24 cellular contexts compared by ENCODE assay signal in the genomic region with DNA sequence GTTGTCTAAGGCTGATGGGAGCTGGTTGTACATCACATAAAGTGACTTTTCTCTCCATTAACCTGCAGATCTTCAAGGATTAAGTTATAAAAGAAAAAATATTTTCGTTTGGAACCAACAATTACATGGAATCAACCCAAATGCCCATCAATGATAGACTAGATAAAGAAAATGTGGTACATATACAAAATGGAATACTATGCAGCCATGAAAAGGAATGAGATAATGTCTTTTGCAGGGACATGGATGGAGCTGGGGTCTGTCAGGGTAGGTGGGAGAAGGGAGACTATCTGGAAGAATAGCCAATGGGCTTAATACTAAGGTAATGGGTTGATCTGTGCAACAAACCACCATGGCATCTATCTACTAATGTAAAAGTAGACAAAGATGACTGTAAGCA.
"Had no signal": no experiment of that assay in that cellular context is flagged by ENCODE, and none has a peak within 500 bp of the region (broad histone marks: within the 10 kb centered on the region; RNA-seq: fewer than 3 reads in every experiment).

No MANE protein-coding gene starts in this region.

- H3K4me3 Mint-ChIP-seq: mesothelial cell of epicardium, naive B cell had no signal

- H3K4me1 ChIP-seq: esophagus squamous epithelium, gastrocnemius medialis, heart right ventricle, left lung, lower lobe of right lung had no signal

- ATAC-seq: esophagus mucosa, gastrocnemius medialis, heart right ventricle, left cardiac atrium, left lung, left ventricle myocardium superior, lower lobe of right lung, mucosa of descending colon had no signal

- H3K4me3 ChIP-seq: coronary artery, dorsolateral prefrontal cortex, esophagus squamous epithelium, gastrocnemius medialis, heart right ventricle, left lung, lower lobe of right lung, mucosa of descending colon had no signal

- H3K27ac ChIP-seq: coronary artery, dorsolateral prefrontal cortex, epithelial cell of prostate, esophagus squamous epithelium, gastrocnemius medialis, heart right ventricle, left lung, lower lobe of right lung had no signal

- H3K4me1 Mint-ChIP-seq: mesothelial cell of epicardium, naive B cell had no signal

- H3K27me3 ChIP-seq: dorsolateral prefrontal cortex, esophagus squamous epithelium, gastrocnemius medialis, left lung had no signal

- DNase-seq: dermis blood vessel endothelial cell; dorsolateral prefrontal cortex; effector CD4-positive, alpha-beta T cell; effector memory CD4-positive, alpha-beta T cell; erythroblast; esophagus squamous epithelium; foreskin fibroblast; foreskin melanocyte; gastrocnemius medialis; glutamatergic neuron; head of caudate nucleus; heart right ventricle; hippocampal formation; left cardiac atrium; left lung; left ventricle myocardium superior; lower lobe of right lung; mesenchymal stem cell; mucosa of descending colon; naive B cell had no signal

- H3K9me3 ChIP-seq: gastrocnemius medialis had no signal

- H3K27ac Mint-ChIP-seq: mesothelial cell of epicardium, naive B cell had no signal

- H3K36me3 ChIP-seq: esophagus squamous epithelium, gastrocnemius medialis, heart right ventricle, left lung, lower lobe of right lung had no signal

- H3K36me3 Mint-ChIP-seq: mesothelial cell of epicardium, naive B cell had no signal

- H3K27me3 Mint-ChIP-seq: naive B cell had no signal
